In the genomic region with DNA sequence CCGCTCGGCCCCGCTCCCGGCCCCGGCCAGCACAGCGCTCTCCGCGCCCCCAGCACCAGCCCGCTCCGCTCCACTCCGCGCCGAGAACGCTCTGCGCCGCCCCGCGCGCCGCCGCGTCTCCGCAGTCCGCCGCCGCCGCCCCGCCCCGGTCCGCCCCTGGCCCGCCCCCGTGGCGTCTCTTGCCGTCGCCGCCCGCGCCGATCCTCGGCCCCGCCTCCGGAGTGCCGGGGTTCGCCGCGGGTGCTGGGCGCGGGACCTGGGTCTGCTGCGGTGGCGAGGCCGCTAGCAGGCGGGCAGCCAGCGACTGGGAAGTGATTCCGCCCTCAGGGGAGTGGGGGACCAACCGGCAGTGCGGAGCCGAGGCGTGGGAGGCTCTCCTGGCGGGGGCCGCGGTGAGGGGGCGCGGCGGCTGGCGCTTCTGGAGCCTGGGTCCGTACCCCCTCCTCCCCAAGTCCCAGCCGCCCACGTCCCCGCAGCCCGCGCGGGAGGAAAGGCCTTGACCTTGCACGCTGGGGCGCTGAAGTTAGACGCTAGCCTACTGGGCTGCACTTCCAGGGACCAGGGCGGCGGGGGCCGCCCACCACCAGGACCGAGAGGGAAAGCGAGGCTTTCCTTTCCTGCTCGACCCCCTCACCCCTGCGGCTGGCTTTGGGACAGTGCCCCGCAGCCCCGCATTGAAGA, we compare ENCODE assay signal across 1 cellular context.
TF ChIP-seq lines count a peak whose summit lies in the region.

TSS of gene HS6ST1 (minus strand) at position 93 of the 681 bp plus-strand sequence. CDS start 305 bp downstream, outside the sequence.

TF ChIP-seq in HepG2, 621 proteins besides CTCF, POLR2A, EP300 and RAD21 (continued from another document and continues in another):
- TF ChIP-seq, protein P1, sequence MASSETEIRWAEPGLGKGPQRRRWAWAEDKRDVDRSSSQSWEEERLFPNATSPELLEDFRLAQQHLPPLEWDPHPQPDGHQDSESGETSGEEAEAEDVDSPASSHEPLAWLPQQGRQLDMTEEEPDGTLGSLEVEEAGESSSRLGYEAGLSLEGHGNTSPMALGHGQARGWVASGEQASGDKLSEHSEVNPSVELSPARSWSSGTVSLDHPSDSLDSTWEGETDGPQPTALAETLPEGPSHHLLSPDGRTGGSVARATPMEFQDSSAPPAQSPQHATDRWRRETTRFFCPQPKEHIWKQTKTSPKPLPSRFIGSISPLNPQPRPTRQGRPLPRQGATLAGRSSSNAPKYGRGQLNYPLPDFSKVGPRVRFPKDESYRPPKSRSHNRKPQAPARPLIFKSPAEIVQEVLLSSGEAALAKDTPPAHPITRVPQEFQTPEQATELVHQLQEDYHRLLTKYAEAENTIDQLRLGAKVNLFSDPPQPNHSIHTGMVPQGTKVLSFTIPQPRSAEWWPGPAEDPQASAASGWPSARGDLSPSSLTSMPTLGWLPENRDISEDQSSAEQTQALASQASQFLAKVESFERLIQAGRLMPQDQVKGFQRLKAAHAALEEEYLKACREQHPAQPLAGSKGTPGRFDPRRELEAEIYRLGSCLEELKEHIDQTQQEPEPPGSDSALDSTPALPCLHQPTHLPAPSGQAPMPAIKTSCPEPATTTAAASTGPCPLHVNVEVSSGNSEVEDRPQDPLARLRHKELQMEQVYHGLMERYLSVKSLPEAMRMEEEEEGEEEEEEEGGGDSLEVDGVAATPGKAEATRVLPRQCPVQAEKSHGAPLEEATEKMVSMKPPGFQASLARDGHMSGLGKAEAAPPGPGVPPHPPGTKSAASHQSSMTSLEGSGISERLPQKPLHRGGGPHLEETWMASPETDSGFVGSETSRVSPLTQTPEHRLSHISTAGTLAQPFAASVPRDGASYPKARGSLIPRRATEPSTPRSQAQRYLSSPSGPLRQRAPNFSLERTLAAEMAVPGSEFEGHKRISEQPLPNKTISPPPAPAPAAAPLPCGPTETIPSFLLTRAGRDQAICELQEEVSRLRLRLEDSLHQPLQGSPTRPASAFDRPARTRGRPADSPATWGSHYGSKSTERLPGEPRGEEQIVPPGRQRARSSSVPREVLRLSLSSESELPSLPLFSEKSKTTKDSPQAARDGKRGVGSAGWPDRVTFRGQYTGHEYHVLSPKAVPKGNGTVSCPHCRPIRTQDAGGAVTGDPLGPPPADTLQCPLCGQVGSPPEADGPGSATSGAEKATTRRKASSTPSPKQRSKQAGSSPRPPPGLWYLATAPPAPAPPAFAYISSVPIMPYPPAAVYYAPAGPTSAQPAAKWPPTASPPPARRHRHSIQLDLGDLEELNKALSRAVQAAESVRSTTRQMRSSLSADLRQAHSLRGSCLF (CRISPR knock-in tag; IDR thresholded peaks at IDR 0.05; ENCODE audit: borderline replicate concordance): no peak
- TF ChIP-seq PTBP1 (IDR thresholded peaks at IDR 0.05; ENCODE audit: low read depth, low read length, poor library complexity, severe bottlenecking) (no peak), ATF4 (CRISPR knock-in tag; IDR thresholded peaks at IDR 0.05) (no peak), ZNF672 (CRISPR knock-in tag; IDR thresholded peaks at IDR 0.05) (no peak), TEAD2 (CRISPR knock-in tag; IDR thresholded peaks at IDR 0.05) (no peak), TCF12 (IDR thresholded peaks at IDR 0.05) (no peak), TCF12 (CRISPR knock-in tag; IDR thresholded peaks at IDR 0.05) (no peak), ZBTB10 (CRISPR knock-in tag; IDR thresholded peaks at IDR 0.05; ENCODE audit: borderline replicate concordance) (no peak), PPARG (CRISPR knock-in tag; conservative IDR thresholded peaks at IDR 0.05) (no peak), ZNF501 (CRISPR knock-in tag; IDR thresholded peaks at IDR 0.05) (peak; percentile 55), ZKSCAN8 (CRISPR knock-in tag; IDR thresholded peaks at IDR 0.05; ENCODE audit: borderline replicate concordance) (no peak), ZNF280D (CRISPR knock-in tag; IDR thresholded peaks at IDR 0.05) (no peak), ZBTB25 (CRISPR knock-in tag; IDR thresholded peaks at IDR 0.05) (no peak; the same call in 1 of the 2 replicates), NFATC3 (CRISPR knock-in tag; IDR thresholded peaks at IDR 0.05) (no peak), AKAP8 (CRISPR knock-in tag; IDR thresholded peaks at IDR 0.05) (no peak), NR2F2 (IDR thresholded peaks at IDR 0.05; ENCODE audit: borderline replicate concordance, low read depth) (no peak), ZBTB43 (CRISPR knock-in tag; conservative IDR thresholded peaks at IDR 0.05) (peak; percentile 26; the same call in 1 of the 2 replicates)
- TF ChIP-seq, protein P2, sequence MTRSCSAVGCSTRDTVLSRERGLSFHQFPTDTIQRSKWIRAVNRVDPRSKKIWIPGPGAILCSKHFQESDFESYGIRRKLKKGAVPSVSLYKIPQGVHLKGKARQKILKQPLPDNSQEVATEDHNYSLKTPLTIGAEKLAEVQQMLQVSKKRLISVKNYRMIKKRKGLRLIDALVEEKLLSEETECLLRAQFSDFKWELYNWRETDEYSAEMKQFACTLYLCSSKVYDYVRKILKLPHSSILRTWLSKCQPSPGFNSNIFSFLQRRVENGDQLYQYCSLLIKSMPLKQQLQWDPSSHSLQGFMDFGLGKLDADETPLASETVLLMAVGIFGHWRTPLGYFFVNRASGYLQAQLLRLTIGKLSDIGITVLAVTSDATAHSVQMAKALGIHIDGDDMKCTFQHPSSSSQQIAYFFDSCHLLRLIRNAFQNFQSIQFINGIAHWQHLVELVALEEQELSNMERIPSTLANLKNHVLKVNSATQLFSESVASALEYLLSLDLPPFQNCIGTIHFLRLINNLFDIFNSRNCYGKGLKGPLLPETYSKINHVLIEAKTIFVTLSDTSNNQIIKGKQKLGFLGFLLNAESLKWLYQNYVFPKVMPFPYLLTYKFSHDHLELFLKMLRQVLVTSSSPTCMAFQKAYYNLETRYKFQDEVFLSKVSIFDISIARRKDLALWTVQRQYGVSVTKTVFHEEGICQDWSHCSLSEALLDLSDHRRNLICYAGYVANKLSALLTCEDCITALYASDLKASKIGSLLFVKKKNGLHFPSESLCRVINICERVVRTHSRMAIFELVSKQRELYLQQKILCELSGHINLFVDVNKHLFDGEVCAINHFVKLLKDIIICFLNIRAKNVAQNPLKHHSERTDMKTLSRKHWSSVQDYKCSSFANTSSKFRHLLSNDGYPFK (CRISPR knock-in tag; IDR thresholded peaks at IDR 0.05; ENCODE audit: borderline replicate concordance): no peak; the same call in 1 of the 2 replicates
- TF ChIP-seq, protein P3, sequence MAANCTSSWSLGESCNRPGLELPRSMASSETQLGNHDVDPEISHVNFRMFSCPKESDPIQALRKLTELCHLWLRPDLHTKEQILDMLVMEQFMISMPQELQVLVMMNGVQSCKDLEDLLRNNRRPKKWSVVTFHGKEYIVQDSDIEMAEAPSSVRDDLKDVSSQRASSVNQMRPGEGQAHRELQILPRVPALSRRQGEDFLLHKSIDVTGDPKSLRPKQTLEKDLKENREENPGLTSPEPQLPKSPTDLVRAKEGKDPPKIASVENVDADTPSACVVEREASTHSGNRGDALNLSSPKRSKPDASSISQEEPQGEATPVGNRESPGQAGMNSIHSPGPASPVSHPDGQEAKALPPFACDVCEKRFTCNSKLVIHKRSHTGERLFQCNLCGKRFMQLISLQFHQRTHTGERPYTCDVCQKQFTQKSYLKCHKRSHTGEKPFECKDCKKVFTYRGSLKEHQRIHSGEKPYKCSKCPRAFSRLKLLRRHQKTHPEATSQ (CRISPR knock-in tag; IDR thresholded peaks at IDR 0.05; ENCODE audit: borderline replicate concordance): no peak
- TF ChIP-seq, protein P4, sequence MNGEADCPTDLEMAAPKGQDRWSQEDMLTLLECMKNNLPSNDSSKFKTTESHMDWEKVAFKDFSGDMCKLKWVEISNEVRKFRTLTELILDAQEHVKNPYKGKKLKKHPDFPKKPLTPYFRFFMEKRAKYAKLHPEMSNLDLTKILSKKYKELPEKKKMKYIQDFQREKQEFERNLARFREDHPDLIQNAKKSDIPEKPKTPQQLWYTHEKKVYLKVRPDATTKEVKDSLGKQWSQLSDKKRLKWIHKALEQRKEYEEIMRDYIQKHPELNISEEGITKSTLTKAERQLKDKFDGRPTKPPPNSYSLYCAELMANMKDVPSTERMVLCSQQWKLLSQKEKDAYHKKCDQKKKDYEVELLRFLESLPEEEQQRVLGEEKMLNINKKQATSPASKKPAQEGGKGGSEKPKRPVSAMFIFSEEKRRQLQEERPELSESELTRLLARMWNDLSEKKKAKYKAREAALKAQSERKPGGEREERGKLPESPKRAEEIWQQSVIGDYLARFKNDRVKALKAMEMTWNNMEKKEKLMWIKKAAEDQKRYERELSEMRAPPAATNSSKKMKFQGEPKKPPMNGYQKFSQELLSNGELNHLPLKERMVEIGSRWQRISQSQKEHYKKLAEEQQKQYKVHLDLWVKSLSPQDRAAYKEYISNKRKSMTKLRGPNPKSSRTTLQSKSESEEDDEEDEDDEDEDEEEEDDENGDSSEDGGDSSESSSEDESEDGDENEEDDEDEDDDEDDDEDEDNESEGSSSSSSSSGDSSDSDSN (CRISPR knock-in tag; IDR thresholded peaks at IDR 0.05): peak; percentile 83
- TF ChIP-seq, protein P5, sequence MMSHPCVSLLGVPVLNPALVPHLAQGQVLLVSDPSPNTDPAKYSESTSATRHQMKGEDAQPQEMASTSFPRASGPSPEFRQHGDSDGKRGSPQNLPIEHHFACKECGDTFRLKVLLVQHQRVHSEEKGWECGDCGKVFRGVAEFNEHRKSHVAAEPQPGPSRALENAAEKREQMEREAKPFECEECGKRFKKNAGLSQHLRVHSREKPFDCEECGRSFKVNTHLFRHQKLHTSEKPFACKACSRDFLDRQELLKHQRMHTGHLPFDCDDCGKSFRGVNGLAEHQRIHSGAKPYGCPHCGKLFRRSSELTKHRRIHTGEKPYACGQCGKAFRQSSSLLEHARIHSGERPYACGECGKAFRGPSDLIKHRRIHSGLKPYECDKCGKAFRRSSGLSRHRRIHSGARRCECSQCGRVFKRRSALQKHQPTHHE (CRISPR knock-in tag; IDR thresholded peaks at IDR 0.05; ENCODE audit: borderline replicate concordance): no peak
- TF ChIP-seq, protein P6, sequence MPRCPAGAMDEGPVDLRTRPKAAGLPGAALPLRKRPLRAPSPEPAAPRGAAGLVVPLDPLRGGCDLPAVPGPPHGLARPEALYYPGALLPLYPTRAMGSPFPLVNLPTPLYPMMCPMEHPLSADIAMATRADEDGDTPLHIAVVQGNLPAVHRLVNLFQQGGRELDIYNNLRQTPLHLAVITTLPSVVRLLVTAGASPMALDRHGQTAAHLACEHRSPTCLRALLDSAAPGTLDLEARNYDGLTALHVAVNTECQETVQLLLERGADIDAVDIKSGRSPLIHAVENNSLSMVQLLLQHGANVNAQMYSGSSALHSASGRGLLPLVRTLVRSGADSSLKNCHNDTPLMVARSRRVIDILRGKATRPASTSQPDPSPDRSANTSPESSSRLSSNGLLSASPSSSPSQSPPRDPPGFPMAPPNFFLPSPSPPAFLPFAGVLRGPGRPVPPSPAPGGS (CRISPR knock-in tag; IDR thresholded peaks at IDR 0.05): peak; percentile 75; the same call in 1 of the 2 replicates
